ENCODE assay signal across 1 cellular context in genomic region chr2:87331940-87332588, GRCh38.
TF ChIP-seq lines count a peak whose summit lies in the region.

No MANE protein-coding gene starts in this region.

TF ChIP-seq in IMR-90, 13 proteins besides CTCF, POLR2A, EP300 and RAD21:
- TF ChIP-seq CEBPB (IDR thresholded peaks at IDR 0.05; ENCODE audit: low read depth, low read length): peak; percentile 7; the same call in 1 of the 2 replicates
